32 cellular contexts compared by ENCODE assay signal in the genomic region with DNA sequence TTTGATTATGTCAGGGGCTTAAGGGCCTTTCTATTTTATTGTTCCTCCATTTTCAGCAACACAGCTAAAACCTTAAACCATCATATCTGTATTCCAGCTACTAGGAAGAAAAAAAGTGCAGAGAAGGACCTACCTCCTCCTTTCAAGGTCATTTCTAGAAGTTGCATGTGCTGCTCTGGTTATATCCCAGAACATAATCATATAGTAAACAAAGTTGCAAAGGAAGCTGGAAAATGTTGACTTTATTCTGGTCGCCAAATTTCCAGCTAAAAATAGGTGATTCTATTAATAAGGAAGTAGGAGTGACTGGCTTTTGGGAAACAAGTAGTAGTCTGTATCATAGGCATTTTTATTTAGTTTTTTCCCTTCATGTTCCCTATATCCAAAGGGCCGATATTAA. TPM values are rescaled to one million over a fixed set of nuclear protein-coding genes. Genes with fewer than 3 reads are reported as not detected.
DNase-seq lines count a peak whose midpoint lies in the region; ATAC-seq, FAIRE-seq and TF ChIP-seq lines count a peak whose summit lies in the region.
"Had no signal": no experiment of that assay in that cellular context is flagged by ENCODE, and none has a peak within 500 bp of the region (broad histone marks: within the 10 kb centered on the region; RNA-seq: fewer than 3 reads in every experiment).

No MANE protein-coding gene starts in this region.

- TF ChIP-seq CTCF in endothelial cell of umbilical vein (IDR thresholded peaks at IDR 0.05; ENCODE audit: extremely low read depth in 1 of 2, insufficient read depth in 1 of 2, low read depth in 1 of 2, low read length in 2 of 2) (no peak), pancreas (IDR thresholded peaks at IDR 0.05) (no peak)

- WGBS in pancreas, 2 donors, result 32 to 37% methylated on average over 2 of the region's 2 CpGs

- dilution Hi-C loops in endothelial cell of umbilical vein (cut with MboI; ENCODE audit: extremely low pct_ligation_motif_present, low sequenced_read_pairs), result no loop called here

- no peaks in the 10 kb centered on the region for H3K9me3 ChIP-seq in endothelial cell of umbilical vein (replicated peaks; ENCODE audit: control insufficient read depth, insufficient read depth, low read length)
- H3K9me3 ChIP-seq in pancreas, result no peaks in the 10 kb centered on the region
- H3K9me3 ChIP-seq: BE2C had no signal

- no peaks in the 10 kb centered on the region for H3K79me2 ChIP-seq in endothelial cell of umbilical vein (ENCODE audit: control insufficient read depth, insufficient read depth, low read length)

- no peak overlapping the region for H3K4me3 ChIP-seq in endothelial cell of umbilical vein (replicated peaks in 1 of 3; ENCODE audit: insufficient read depth in 1 of 3, low read depth in 1 of 3, low read length in 3 of 3)
- no peak overlapping the region for H3K4me3 ChIP-seq in pancreas
- H3K4me3 ChIP-seq: A549; BLaER1; BLaER1 treated with 17β-estradiol and CSF1 and Interleukin-3, amounts not matched to agents 10 nM and 100 nM had no signal

- CTCF ChIA-PET in endothelial cell of umbilical vein (lab: Charles Lee), result interaction anchor here (0.9 to 1.1 kb wide), 2 partner anchors 9 to 23 kb away, joined by 3 read pairs; no protein-coding TSS in a partner anchor

- no TSS peak for BruUV-seq in endothelial cell of umbilical vein (replicated peaks; lab: Mats Ljungman, UMichigan)

- H4K20me1 ChIP-seq in endothelial cell of umbilical vein (replicated peaks; ENCODE audit: control insufficient read depth, extremely low read depth, insufficient read depth, low read length), result no peaks in the 10 kb centered on the region
- H4K20me1 ChIP-seq: BLaER1; BLaER1 treated with 17β-estradiol and CSF1 and Interleukin-3, amounts not matched to agents 10 nM and 100 nM had no signal

- no peak for TF ChIP-seq POLR2A in endothelial cell of umbilical vein (IDR thresholded peaks at IDR 0.05; ENCODE audit: low read depth, low read length)

- ATAC-seq in pancreas (peak; percentile 56 to 73 (median 62)), HG03521 (IDR thresholded peaks at IDR 0.05; ENCODE audit: unreplicated experiment) (no peak)
- ATAC-seq: A549; CD8-positive, alpha-beta T cell had no signal

- intact Hi-C loops in endothelial cell of umbilical vein (cut with micrococcal nuclease), result no loop called here
- intact Hi-C loops in pancreas (cut with DNase I), result no loop called here

- H3K4me2 ChIP-seq in endothelial cell of umbilical vein (ENCODE audit: insufficient read depth, low read length), result no peak overlapping the region
- H3K4me2 ChIP-seq: A549; BLaER1; BLaER1 treated with 17β-estradiol and CSF1 and Interleukin-3, amounts not matched to agents 10 nM and 100 nM had no signal

- POLR2A ChIA-PET in endothelial cell of umbilical vein (lab: Charles Lee), result no interaction called here

- H3K36me3 ChIP-seq in endothelial cell of umbilical vein (ENCODE audit: control insufficient read depth in 2 of 2, extremely low read depth in 1 of 2, insufficient read depth in 2 of 2, low read length in 2 of 2) (no peaks in the 10 kb centered on the region), pancreas (no peaks in the 10 kb centered on the region)
- H3K36me3 ChIP-seq: BE2C, BLaER1 had no signal

- no peak overlapping the region for H3K9ac ChIP-seq in endothelial cell of umbilical vein (replicated peaks; ENCODE audit: extremely low read depth, insufficient read depth, low read length)
- H3K9ac ChIP-seq: BLaER1; BLaER1 treated with 17β-estradiol and CSF1 and Interleukin-3, amounts not matched to agents 10 nM and 100 nM had no signal

- H3K4me1 ChIP-seq in endothelial cell of umbilical vein (ENCODE audit: control insufficient read depth, extremely low read depth, insufficient read depth, low read length) (no peaks in the 10 kb centered on the region), pancreas (peaks cover 0 to 2% (median 0%) of the 10 kb centered on the region in 3 donors)
- H3K4me1 ChIP-seq: A549, BE2C, BLaER1, Caco-2 had no signal

- H3K9me1 ChIP-seq in endothelial cell of umbilical vein (replicated peaks; ENCODE audit: control insufficient read depth, extremely low read depth, insufficient read depth, low read length), result no peaks in the 10 kb centered on the region

- no peak overlapping the region for H2AFZ ChIP-seq in endothelial cell of umbilical vein (ENCODE audit: low read depth, low read length)

- H3K27ac ChIP-seq in endothelial cell of umbilical vein (ENCODE audit: insufficient read depth, low read depth, low read length), result no peak overlapping the region
- H3K27ac ChIP-seq in pancreas, result no peak overlapping the region
- H3K27ac ChIP-seq: 22Rv1; A549; BLaER1; BLaER1 treated with 17β-estradiol and CSF1 and Interleukin-3, amounts not matched to agents 10 nM and 100 nM; C4-2B had no signal

- H3K27me3 ChIP-seq in endothelial cell of umbilical vein (ENCODE audit: control insufficient read depth in 2 of 2, insufficient read depth in 2 of 2, low read length in 2 of 2), result no peaks in the 10 kb centered on the region
- no peaks in the 10 kb centered on the region for H3K27me3 ChIP-seq in pancreas
- H3K27me3 ChIP-seq: BE2C; BLaER1; BLaER1 treated with 17β-estradiol and CSF1 and Interleukin-3, amounts not matched to agents 10 nM and 100 nM had no signal

- FAIRE-seq in endothelial cell of umbilical vein (lab: Jason Lieb, UNC) (no peak), pancreas (lab: Jason Lieb, UNC) (no peak)
- FAIRE-seq: A549, D721Med had no signal

- DNase-seq in dermis blood vessel endothelial cell (peak; percentile 7), endothelial cell of umbilical vein (ENCODE audit: low read depth, low spot score) (peak; percentile 32), pancreas (no peak), NCI-H2196 treated with DMSO at 0.1 percent for 48 hours (lab: John Stamatoyannopoulos, UW; ENCODE audit: unreplicated experiment) (no peak), T-helper 9 cell (no peak)
- DNase-seq: 8988T; ACHN; AML-193; BE2C; C1 segment of cervical spinal cord; Caco-2; Calu3; CD4-positive, alpha-beta memory T cell; CD4-positive, alpha-beta T cell; CD4-positive, CD25-positive, alpha-beta regulatory T cell; CD8-positive, alpha-beta memory T cell; CD8-positive, alpha-beta T cell; COR-L47; DMS 273 treated with DMSO at 0.1 percent for 48 hours; DMS153; DMS53; DMS79; DMS79 treated with DMSO at 0.1 percent for 48 hours; DND-41; EL had no signal

TF ChIP-seq in endothelial cell of umbilical vein, 7 proteins besides CTCF, POLR2A, EP300 and RAD21:
- no peak for TF ChIP-seq EZH2 (IDR thresholded peaks at IDR 0.05; ENCODE audit: borderline replicate concordance, low read depth, low read length, severe bottlenecking)
- no peak for TF ChIP-seq POLR2AphosphoS5 (IDR thresholded peaks at IDR 0.05; ENCODE audit: insufficient read depth, low read depth, low read length)
- TF ChIP-seq, protein P1, sequence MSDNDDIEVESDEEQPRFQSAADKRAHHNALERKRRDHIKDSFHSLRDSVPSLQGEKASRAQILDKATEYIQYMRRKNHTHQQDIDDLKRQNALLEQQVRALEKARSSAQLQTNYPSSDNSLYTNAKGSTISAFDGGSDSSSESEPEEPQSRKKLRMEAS (IDR thresholded peaks at IDR 0.05; ENCODE audit: insufficient read depth, insufficient read length), result no peak
- no peak for TF ChIP-seq FOS (IDR thresholded peaks at IDR 0.05; ENCODE audit: borderline replicate concordance, insufficient read depth, low read length)
- no peak for TF ChIP-seq GATA2 (IDR thresholded peaks at IDR 0.05; ENCODE audit: insufficient read depth, insufficient read length, low read depth, low read length)
- TF ChIP-seq MYC (IDR thresholded peaks at IDR 0.05; ENCODE audit: low read depth, low read length), result no peak
- no peak for TF ChIP-seq JUN (IDR thresholded peaks at IDR 0.05; ENCODE audit: borderline replicate concordance, insufficient read depth, insufficient read length, low read depth)

RNA-seq across cellular contexts. Expression of a gene that starts 21.3 kb away (rescaled TPM):
- total RNA-seq in dermis blood vessel endothelial cell, result 21.7 and 23.7 TPM in 2 replicates
- total RNA-seq in endothelial cell of umbilical vein, result 13.7 and 29.4 TPM in 2 replicates
- 17.0 and 19.4 TPM in 2 replicates for polyA plus RNA-seq in endothelial cell of umbilical vein
- polyA plus RNA-seq in endothelial cell of umbilical vein (2011; cell fraction: cytosol; rRNA removed), result 16.2 and 16.4 TPM in 2 replicates
- 14.7 and 15.4 TPM in 2 replicates for polyA plus RNA-seq in endothelial cell of umbilical vein (2011; cell fraction: nucleus; rRNA removed)
- 12.3 and 18.2 TPM in 2 replicates for polyA plus RNA-seq in endothelial cell of umbilical vein (2012)
- 45.9 and 61.8 TPM in 2 replicates for polyA minus RNA-seq in endothelial cell of umbilical vein
- polyA minus RNA-seq in endothelial cell of umbilical vein (2011; cell fraction: cytosol; rRNA and poly(A)+ RNA removed), result not detected
- 13.6 and 15.8 TPM in 2 replicates for polyA minus RNA-seq in endothelial cell of umbilical vein (2011; cell fraction: nucleus; rRNA and poly(A)+ RNA removed)
- total RNA-seq in pancreas, result 1 to 10 TPM; 4.2 to 7.7 (median 5.0) TPM
- 1 to 10 TPM; 2.0 to 5.7 TPM for polyA plus RNA-seq in pancreas

Comparison
In these comparisons a context has a peak if more than half of its experiments do, and no peak if none do; other contexts are left out.
1. DNase-seq: peak in dermis blood vessel endothelial cell (single experiment) and endothelial cell of umbilical vein (single experiment); none in pancreas (0 of 6), NCI-H2196 treated with DMSO at 0.1 percent for 48 hours (single experiment) and T-helper 9 cell (single experiment).